8 cellular contexts compared by ENCODE assay signal in the genomic region with DNA sequence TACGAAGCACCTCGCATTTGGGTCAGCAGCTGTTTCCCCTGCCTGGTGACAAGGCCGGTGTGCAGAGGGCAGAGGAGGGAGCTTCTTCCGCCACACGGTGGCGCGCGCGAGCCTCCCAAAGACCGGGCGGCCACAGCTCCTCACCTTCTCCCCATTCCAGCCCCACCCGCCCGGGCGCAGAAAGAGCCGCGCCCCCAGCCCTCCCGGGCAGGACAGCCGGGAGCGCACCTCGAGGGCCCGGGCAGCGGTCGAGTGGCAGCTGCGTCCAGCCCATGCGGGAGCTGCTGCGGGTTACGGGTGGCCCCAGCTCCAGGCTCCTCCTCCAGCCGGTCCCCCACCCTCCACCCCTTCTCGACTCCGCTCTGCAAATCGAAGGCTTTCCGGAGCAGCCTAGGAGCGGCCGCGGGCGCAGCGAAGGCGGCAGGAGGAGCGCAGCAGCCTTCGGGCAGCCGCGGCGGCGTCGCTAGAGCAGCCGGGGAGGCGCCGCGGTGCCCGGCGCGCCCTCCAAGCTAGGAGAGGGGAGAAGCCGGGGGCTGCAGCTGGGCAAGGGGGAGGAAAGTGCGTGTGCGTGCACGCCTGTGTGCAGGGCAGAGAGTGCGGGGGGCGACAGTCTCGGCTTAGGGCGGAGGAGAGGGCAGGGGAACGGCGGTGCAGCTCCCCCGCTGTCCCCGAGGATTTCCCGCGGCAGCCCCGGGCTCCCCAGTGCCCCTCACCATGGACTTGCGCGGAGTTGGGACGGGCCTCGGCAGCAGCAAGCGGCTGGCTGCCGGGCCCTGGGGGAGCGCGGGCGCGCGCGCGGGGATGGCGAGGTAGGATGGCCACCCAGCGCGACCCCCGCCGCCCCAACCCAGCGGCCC. TPM values are rescaled to one million over a fixed set of nuclear protein-coding genes. Genes with fewer than 3 reads are reported as not detected.
A peak's percentile ranks its signal among the peaks of the same experiment; 100 is the strongest.
DNase-seq lines count a peak whose midpoint lies in the region; ATAC-seq lines count a peak whose summit lies in the region.

Gene CCDC85A, plus strand, starts transcription at position 348 of the 857 bp plus-strand sequence. CDS start 635 bp downstream, outside the sequence.

- H3K4me1 Mint-ChIP-seq in stimulated activated memory B cell treated with anti-CD40 and anti-IgM and Interleukin-4, amounts not matched to agents 10 μg/mL and 1 μg/mL and 100 μg/mL, for 72 hours = peaks cover 17% of the 10 kb centered on the region

- H3K9ac ChIP-seq in muscle layer of colon (ENCODE audit: low read length) = no peak within 1 kb of the TSS

- H3K27ac Mint-ChIP-seq in stimulated activated memory B cell treated with anti-CD40 and anti-IgM and Interleukin-4, amounts not matched to agents 10 μg/mL and 1 μg/mL and 100 μg/mL, for 72 hours = no peak within 1 kb of the TSS

- H3K9me3 ChIP-seq in muscle layer of colon (ENCODE audit: low read length) = no peaks in the 10 kb centered on the region

- peaks cover 4 to 17% of the 10 kb centered on the region in 2 donors for H3K27me3 ChIP-seq in muscle layer of colon (ENCODE audit: control insufficient read depth in 1 of 2, insufficient read depth in 2 of 2, low read length in 2 of 2)

- H3K9me3 Mint-ChIP-seq in stimulated activated memory B cell treated with anti-CD40 and anti-IgM and Interleukin-4, amounts not matched to agents 10 μg/mL and 1 μg/mL and 100 μg/mL, for 72 hours = no peaks in the 10 kb centered on the region

- H3K36me3 Mint-ChIP-seq in stimulated activated memory B cell treated with anti-CD40 and anti-IgM and Interleukin-4, amounts not matched to agents 10 μg/mL and 1 μg/mL and 100 μg/mL, for 72 hours = no peaks in the 10 kb centered on the region

- H3K36me3 ChIP-seq in muscle layer of colon (ENCODE audit: insufficient read depth, low read length) = no peaks in the 10 kb centered on the region

- H3K27me3 Mint-ChIP-seq in stimulated activated memory B cell treated with anti-CD40 and anti-IgM and Interleukin-4, amounts not matched to agents 10 μg/mL and 1 μg/mL and 100 μg/mL, for 72 hours = peaks cover 66% of the 10 kb centered on the region

- DNase-seq in DMS 273 (lab: John Stamatoyannopoulos, UW; ENCODE audit: unreplicated experiment) (peak; percentile 94), HT1080 (ENCODE audit: low read depth) (peak; percentile 85), NOMO-1 treated with DMSO at 0.1 percent for 48 hours (lab: John Stamatoyannopoulos, UW; ENCODE audit: unreplicated experiment) (peak; percentile 59), activated T-cell treated with anti-CD3 and anti-CD28 coated beads for 4 hours (peak; percentile 16)

- H3K4me1 ChIP-seq in muscle layer of colon (ENCODE audit: insufficient read depth, low read length) = peaks cover 9% of the 10 kb centered on the region

- ATAC-seq in GM21423 (IDR thresholded peaks at IDR 0.05; ENCODE audit: unreplicated experiment) (peak; percentile 98), esophagus mucosa (peak; percentile 95)
- ATAC-seq in stimulated activated memory B cell treated with anti-CD40 and anti-IgM and Interleukin-4, amounts not matched to agents 10 μg/mL and 1 μg/mL and 100 μg/mL, for 72 hours = peak; percentile 87

- H3K4me3 Mint-ChIP-seq in stimulated activated memory B cell treated with anti-CD40 and anti-IgM and Interleukin-4, amounts not matched to agents 10 μg/mL and 1 μg/mL and 100 μg/mL, for 72 hours = peak within 1 kb of the TSS; percentile 72

- H3K4me3 ChIP-seq in muscle layer of colon (ENCODE audit: low read depth in 1 of 2, low read length in 2 of 2) = peak within 1 kb of the TSS; percentile 49 to 58

- no peak within 1 kb of the TSS for H3K27ac ChIP-seq in muscle layer of colon (ENCODE audit: low read depth, low read length)

RNA-seq across cellular contexts. Expression of gene CCDC85A, which starts in this region (rescaled TPM):
- total RNA-seq in HT1080 (2014; rRNA removed; shearing (Covaris generic)) = 0.19 TPM in 1 of 2 replicates, not detected in the other
- 0.21 and 0.33 TPM in 2 replicates for polyA plus RNA-seq in HT1080 (2015; cell fraction: cytosol; rRNA removed)
- 0.07 and 0.17 TPM in 2 replicates for polyA plus RNA-seq in HT1080 (2015; cell fraction: nucleus; rRNA removed)
- total RNA-seq in esophagus mucosa = 0.24 TPM

Comparison
In these comparisons a context has a peak if more than half of its experiments do, and no peak if none do; other contexts are left out.
1. Peak in DNase-seq in HT1080; RNA of the gene not detected or under 1 TPM.
2. Peak in ATAC-seq in esophagus mucosa; RNA of the gene not detected or under 1 TPM.
3. DNase-seq: peak in every context shown above with its lines; median percentile 94 in DMS 273; 85 in HT1080; 59 in NOMO-1 treated with DMSO at 0.1 percent for 48 hours; 16 in activated T-cell treated with anti-CD3 and anti-CD28 coated beads for 4 hours.